In genomic region chr15:52163321-52164190, GRCh38 we compare ENCODE assay signal across 11 cellular contexts. TPM values are rescaled to one million over a fixed set of nuclear protein-coding genes. Genes with fewer than 3 reads are reported as not detected.
A peak's percentile ranks its signal among the peaks of the same experiment; 100 is the strongest.
DNase-seq lines count a peak whose midpoint lies in the region; ATAC-seq and TF ChIP-seq lines count a peak whose summit lies in the region.
"Had no signal": no experiment of that assay in that cellular context is flagged by ENCODE, and none has a peak within 500 bp of the region (broad histone marks: within the 10 kb centered on the region; RNA-seq: fewer than 3 reads in every experiment).

No MANE protein-coding gene starts in this region.

- no peaks in the 10 kb centered on the region for H3K9me3 Mint-ChIP-seq in CD4-positive, alpha-beta T cell

- CTCF ChIA-PET in CD4-positive, alpha-beta T cell (lab: Charles Lee), result interaction anchor here (1.0 kb wide), 2 partner anchors 45 to 63 kb away, joined by 3 to 4 read pairs; no protein-coding TSS in a partner anchor
- CTCF ChIA-PET in RWPE1 (lab: Yijun Ruan, JAX), result interaction anchor here (0.8 kb wide), 1 partner anchor 39 kb away, joined by 3 read pairs; no protein-coding TSS in a partner anchor

- H3K27ac ChIP-seq in CD4-positive, alpha-beta T cell (ENCODE audit: low read depth, low read length), result no peak overlapping the region
- no peak overlapping the region for H3K27ac ChIP-seq in RWPE1

- intact Hi-C loops in CD4-positive, alpha-beta T cell (cut with DNase I, micrococcal nuclease), result loop anchor here in 1 of 2 experiments (1.0 kb wide), 1 partner anchor 45 kb away; no protein-coding TSS in a partner anchor

- ATAC-seq in CD4-positive, alpha-beta T cell (ENCODE audit: poor library complexity), result peak; percentile 30

- H3K4me1 Mint-ChIP-seq in CD4-positive, alpha-beta T cell (ENCODE audit: low read depth), result peaks cover 38% of the 10 kb centered on the region

- H3K36me3 ChIP-seq in MG63, result no peaks in the 10 kb centered on the region

- H3K4me3 ChIP-seq in MG63, result no peak overlapping the region

- H3K36me3 Mint-ChIP-seq in CD4-positive, alpha-beta T cell (ENCODE audit: low read depth), result peaks cover 53% of the 10 kb centered on the region

- H3K9me3 ChIP-seq in CD4-positive, alpha-beta T cell (ENCODE audit: control insufficient read depth, low read length), result no peaks in the 10 kb centered on the region
- H3K9me3 ChIP-seq in MG63, result no peaks in the 10 kb centered on the region

- peak in 1 of 10 experiments; percentile 8 for DNase-seq in CD4-positive, alpha-beta T cell
- peak; percentile 19 for DNase-seq in activated CD4-positive, alpha-beta T cell treated with anti-CD3 and anti-CD28 coated beads, Interleukin-2, amount 50 U/mL, for 1 hour
- peak; percentile 64 for DNase-seq in iPS-NIHi7 (ENCODE audit: extremely low spot score)
- no peak for DNase-seq in SIG-M5 treated with dmso at 0.1 percent for 504 hours (lab: John Stamatoyannopoulos, UW; ENCODE audit: unreplicated experiment)
- DNase-seq in SIG-M5 (lab: John Stamatoyannopoulos, UW), result no peak
- DNase-seq in RWPE1 (ENCODE audit: low spot score), result no peak
- DNase-seq in MG63, result no peak
- DNase-seq: activated naive CD4-positive, alpha-beta T cell treated with anti-CD3 and anti-CD28 coated beads, Interleukin-2, amount 50 U/mL, for 16 hours; NCI-H1436 treated with DMSO at 0.1 percent for 48 hours had no signal

- no peak overlapping the region for H3K4me3 Mint-ChIP-seq in CD4-positive, alpha-beta T cell

- no peaks in the 10 kb centered on the region for H3K27me3 Mint-ChIP-seq in CD4-positive, alpha-beta T cell

- H3K27ac Mint-ChIP-seq in CD4-positive, alpha-beta T cell, result no peak overlapping the region

- H3K27me3 ChIP-seq in CD4-positive, alpha-beta T cell (ENCODE audit: control insufficient read depth, insufficient read depth, low read length), result no peaks in the 10 kb centered on the region
- no peaks in the 10 kb centered on the region for H3K27me3 ChIP-seq in MG63

- POLR2A ChIA-PET in CD4-positive, alpha-beta T cell (lab: Charles Lee), result interaction anchor here (1.2 to 4.2 kb wide), 3 partner anchors 16 to 64 kb away, joined by 3 to 40 read pairs (median 4); no protein-coding TSS in a partner anchor
- POLR2A ChIA-PET in RWPE1 (lab: Yijun Ruan, JAX; ENCODE audit: low non-redundant PET), result interaction anchor here (0.7 kb wide), 1 partner anchor 40 kb away, joined by 8 read pairs; no protein-coding TSS in a partner anchor

- peak; percentile 19 for TF ChIP-seq CTCF in CD4-positive, alpha-beta T cell (IDR thresholded peaks at IDR 0.05)
- TF ChIP-seq CTCF in GM12874 (IDR thresholded peaks at IDR 0.05; ENCODE audit: insufficient read depth, low read depth, low read length) (peak; percentile 42; the same call in 1 of the 2 replicates), RWPE1 (conservative IDR thresholded peaks at IDR 0.05; ENCODE audit: low read depth) (no peak)

RNA-seq across cellular contexts. Expression of gene GNB5, which starts 27.6 kb away (rescaled TPM):
- 10 to 100 TPM; 79.6 to 80.3 TPM for total RNA-seq in CD4-positive, alpha-beta T cell
- 11.7 and 18.9 TPM in 2 replicates for total RNA-seq in MG63 (2014; rRNA removed; shearing (Covaris generic); ENCODE audit: low replicate concordance)

RNA-seq across cellular contexts. Expression of gene BCL2L10, which starts 51.0 kb away (rescaled TPM):
- total RNA-seq in CD4-positive, alpha-beta T cell, result under 1 TPM; 0.20 to 0.55 TPM
- not detected in 2 replicates for total RNA-seq in MG63 (2014; rRNA removed; shearing (Covaris generic); ENCODE audit: low replicate concordance)
- total RNA-seq: mononuclear cell had no signal

Comparison
In these comparisons a context has a peak if more than half of its experiments do, and no peak if none do; other contexts are left out.
1. DNase-seq: peak in activated CD4-positive, alpha-beta T cell treated with anti-CD3 and anti-CD28 coated beads, Interleukin-2, amount 50 U/mL, for 1 hour (single experiment) and iPS-NIHi7 (single experiment); none in SIG-M5 treated with dmso at 0.1 percent for 504 hours (single experiment), SIG-M5 (single experiment), RWPE1 (single experiment) and MG63 (single experiment).